11 cellular contexts compared by ENCODE assay signal in genomic region chr6:11380969-11381744, GRCh38.
A peak's percentile ranks its signal among the peaks of the same experiment; 100 is the strongest.
DNase-seq lines count a peak whose midpoint lies in the region; ATAC-seq, FAIRE-seq and TF ChIP-seq lines count a peak whose summit lies in the region.
"Had no signal": no experiment of that assay in that cellular context is flagged by ENCODE, and none has a peak within 500 bp of the region (broad histone marks: within the 10 kb centered on the region; RNA-seq: fewer than 3 reads in every experiment).

No MANE protein-coding gene starts in this region.

- H3K27me3 Mint-ChIP-seq in IgD-negative memory B cell (no peaks in the 10 kb centered on the region), nephron (ENCODE audit: low read depth) (no peaks in the 10 kb centered on the region), MCF 10A (ENCODE audit: insufficient read depth, unreplicated experiment) (no peaks in the 10 kb centered on the region)

- no peak for ATAC-seq in K562
- no peak for ATAC-seq in HG03045 (IDR thresholded peaks at IDR 0.05; ENCODE audit: unreplicated experiment)

- FAIRE-seq in K562 (lab: Jason Lieb, UNC) (no peak), urothelium cell line (lab: Jason Lieb, UNC) (no peak)

- H3K27me3 ChIP-seq in DOHH2 (ENCODE audit: control insufficient read depth, low read length) = no peaks in the 10 kb centered on the region
- peaks cover 0 to 22% of the 10 kb centered on the region in 2 experiments; a peak in 2 of 5 replicates for H3K27me3 ChIP-seq in K562 (ENCODE audit: control insufficient read depth in 2 of 2, insufficient read depth in 2 of 2, low read length in 2 of 2)
- H3K27me3 ChIP-seq: heart left ventricle, SJCRH30 had no signal

- no peaks in the 10 kb centered on the region for H4K20me1 ChIP-seq in DOHH2 (ENCODE audit: control insufficient read depth, insufficient read depth, low read depth, low read length)
- H4K20me1 ChIP-seq in K562 (replicated peaks; ENCODE audit: control insufficient read depth, insufficient read depth, low read length) = no peaks in the 10 kb centered on the region

- H3K9me3 Mint-ChIP-seq in IgD-negative memory B cell (no peaks in the 10 kb centered on the region), nephron (peaks cover 6% of the 10 kb centered on the region), MCF 10A (ENCODE audit: unreplicated experiment) (no peaks in the 10 kb centered on the region)

- H3K4me2 ChIP-seq in DOHH2 (ENCODE audit: low read length) = peak overlapping the region; percentile 68
- no peak overlapping the region for H3K4me2 ChIP-seq in K562 (ENCODE audit: insufficient read depth, low read length)

- no peaks in the 10 kb centered on the region for H3K9me2 ChIP-seq in DOHH2 (replicated peaks; ENCODE audit: control insufficient read depth, low read length)

- DNase-seq in K562 (ENCODE audit: extremely low read depth in 1 of 4, low spot score in 3 of 4) (no peak), hippocampal formation (lab: John Stamatoyannopoulos, UW) (no peak), MCF 10A (ENCODE audit: unreplicated experiment) (no peak), urothelium cell line (ENCODE audit: low spot score) (no peak)
- DNase-seq: NCI-H345, SJCRH30 had no signal

- in situ Hi-C loops in K562 (cut with MboI) = no loop called here

- no peak overlapping the region for H3K9ac ChIP-seq in K562 (ENCODE audit: insufficient read depth in 1 of 2, low read depth in 2 of 2, low read length in 2 of 2)

- 0 out of 4 replicates have a peak, but pooled peaks of 1 of the 2 experiments have one; percentile 9 for TF ChIP-seq RAD21 in K562 (CRISPR knock-in tag; conservative IDR thresholded peaks at IDR 0.05 in 1 of 2, IDR thresholded peaks at IDR 0.05 in 1 of 2)

- no peak overlapping the region; the same call in 1 of the 2 replicates for H2AFZ ChIP-seq in K562 (ENCODE audit: low read depth, low read length)

- TF ChIP-seq EP300 in K562 (IDR thresholded peaks at IDR 0.05; ENCODE audit: low read length) = no peak

- no TSS peak for BruUV-seq in K562 (replicated peaks; lab: Mats Ljungman, UMichigan)
- no TSS peak for BruUV-seq in MCF 10A (replicated peaks; lab: Mats Ljungman, UMichigan)

- H3K9me1 ChIP-seq in K562 (ENCODE audit: control insufficient read depth, insufficient read depth, low read length) = no peaks in the 10 kb centered on the region

- H3K9me3 ChIP-seq in DOHH2 (ENCODE audit: control insufficient read depth, insufficient read depth, low read length) = no peaks in the 10 kb centered on the region
- H3K9me3 ChIP-seq in K562 (replicated peaks; ENCODE audit: control insufficient read depth, insufficient read depth, low read depth, low read length) = no peaks in the 10 kb centered on the region
- H3K9me3 ChIP-seq: heart left ventricle, SJCRH30 had no signal

- H3K36me3 Mint-ChIP-seq in IgD-negative memory B cell (peaks cover 13% of the 10 kb centered on the region), nephron (ENCODE audit: low read depth) (no peaks in the 10 kb centered on the region), MCF 10A (ENCODE audit: insufficient read depth, unreplicated experiment) (no peaks in the 10 kb centered on the region)

- peaks cover 38% of the 10 kb centered on the region for H3K4me1 ChIP-seq in DOHH2 (ENCODE audit: control insufficient read depth, low read length)
- no peaks in the 10 kb centered on the region; a peak in 1 of 5 replicates for H3K4me1 ChIP-seq in K562 (replicated peaks in 1 of 2; ENCODE audit: control insufficient read depth in 2 of 2, insufficient read depth in 2 of 2, low read length in 2 of 2)
- H3K4me1 ChIP-seq: SJCRH30 had no signal

- H3K27ac ChIP-seq in DOHH2 (ENCODE audit: low read depth, low read length) (peak overlapping the region; percentile 67), K562 (ENCODE audit: extremely low read depth, low read depth, low read length) (no peak overlapping the region)
- H3K27ac ChIP-seq: SJCRH30 had no signal

- H3K27ac Mint-ChIP-seq in IgD-negative memory B cell (peak overlapping the region; percentile 14 to 91 (median 67)), nephron (peak overlapping the region; percentile 6 to 63 (median 35)), MCF 10A (ENCODE audit: low read depth, unreplicated experiment) (no peak overlapping the region)

- no peak for TF ChIP-seq POLR2A in K562 (conservative IDR thresholded peaks at IDR 0.05)

- H3K36me3 ChIP-seq in DOHH2 (ENCODE audit: control insufficient read depth, low read length) = no peaks in the 10 kb centered on the region; the same call in 1 of the 2 replicates
- H3K36me3 ChIP-seq in K562 (ENCODE audit: control insufficient read depth, insufficient read depth, low read length) = no peaks in the 10 kb centered on the region
- H3K36me3 ChIP-seq: heart left ventricle, SJCRH30 had no signal

- H3K4me1 Mint-ChIP-seq in IgD-negative memory B cell (peaks cover 32 to 58% (median 37%) of the 10 kb centered on the region in 3 donors), nephron (peaks cover 9% of the 10 kb centered on the region), MCF 10A (ENCODE audit: insufficient read depth, unreplicated experiment) (no peaks in the 10 kb centered on the region)

- H3F3A ChIP-seq in DOHH2 (ENCODE audit: control insufficient read depth, insufficient read depth) = 0 out of 2 replicates have a peak, but pooled peaks cover 3% of the 10 kb centered on the region

- TF ChIP-seq CTCF in DOHH2 (IDR thresholded peaks at IDR 0.05; ENCODE audit: low read depth, low read length, poor library complexity, severe bottlenecking) (no peak), K562 (IDR thresholded peaks at IDR 0.05 in 2 of 3, conservative IDR thresholded peaks at IDR 0.05 in 1 of 3; ENCODE audit: insufficient read depth in 2 of 3, low read depth in 1 of 3, low read length in 3 of 3) (no peak), nephron (IDR thresholded peaks at IDR 0.05; ENCODE audit: unreplicated experiment in 3 of 3) (no peak), MCF 10A (IDR thresholded peaks at IDR 0.05; ENCODE audit: unreplicated experiment) (no peak)

- intact Hi-C loops in K562 (cut with micrococcal nuclease) (no loop called here), MCF 10A (cut with micrococcal nuclease) (no loop called here)

- CTCF ChIA-PET in K562 (lab: Yijun Ruan, JAX; ENCODE audit: low intra/inter-chr PET ratio) (no interaction called here), MCF 10A (lab: Yijun Ruan, JAX) (interaction anchor here (0.5 kb wide), 2 partner anchors 370 to 803 kb away, joined by 3 read pairs; no protein-coding TSS in a partner anchor)

- H3K4me3 Mint-ChIP-seq in IgD-negative memory B cell (peak overlapping the region; percentile 70 to 97 (median 94)), nephron (no peak overlapping the region), MCF 10A (ENCODE audit: unreplicated experiment) (no peak overlapping the region)

- peak overlapping the region; percentile 80 for H3K4me3 ChIP-seq in DOHH2 (ENCODE audit: low read length)
- H3K4me3 ChIP-seq in K562 = no peak overlapping the region
- H3K4me3 ChIP-seq: SJCRH30 had no signal

- WGBS in K562 (ENCODE audit: insufficient coverage, low coverage, missing lambda C conversion rate) = 4% methylated on average over 12 of the region's 12 CpGs

- POLR2A ChIA-PET in K562 (lab: Yijun Ruan, JAX) = interaction anchor here (0.8 to 1.5 kb wide), 4 partner anchors 10 to 288 kb away, joined by 3 read pairs; partner anchors contain the start of gene SMIM13
- POLR2A ChIA-PET in MCF 10A (lab: Yijun Ruan, JAX) = interaction anchor here (1.2 kb wide), 1 partner anchor 10 kb away, joined by 3 read pairs; no protein-coding TSS in a partner anchor

- H3K79me2 ChIP-seq in DOHH2 (ENCODE audit: control insufficient read depth, low read length) (peaks cover 30% of the 10 kb centered on the region), K562 (ENCODE audit: control insufficient read depth, insufficient read depth, low read length) (no peaks in the 10 kb centered on the region)

TF ChIP-seq in K562, 482 proteins besides CTCF, POLR2A, EP300 and RAD21 (continues in another document):
- no peak for TF ChIP-seq RFX1 (IDR thresholded peaks at IDR 0.05)
- no peak for TF ChIP-seq NKRF (IDR thresholded peaks at IDR 0.05; ENCODE audit: borderline replicate concordance)
- no peak for TF ChIP-seq JUNB (CRISPR knock-in tag; conservative IDR thresholded peaks at IDR 0.05)
- TF ChIP-seq SRF (CRISPR knock-in tag; IDR thresholded peaks at IDR 0.05) = no peak
- TF ChIP-seq ZNF24 (IDR thresholded peaks at IDR 0.05) = peak; percentile 89

Comparison
In these comparisons a context has a peak if more than half of its experiments do, and no peak if none do; other contexts are left out.
1. H3K4me3 Mint-ChIP-seq: peak in IgD-negative memory B cell (4 of 4); none in nephron (0 of 3) and MCF 10A (single experiment).